Comparison of ENCODE assay signal across 19 cellular contexts in genomic region chr13:29537736-29538624, GRCh38. TPM values are rescaled to one million over a fixed set of nuclear protein-coding genes. Genes with fewer than 3 reads are reported as not detected.
DNase-seq lines count a peak whose midpoint lies in the region; ATAC-seq and TF ChIP-seq lines count a peak whose summit lies in the region.
"Had no signal": no experiment of that assay in that cellular context is flagged by ENCODE, and none has a peak within 500 bp of the region (broad histone marks: within the 10 kb centered on the region; RNA-seq: fewer than 3 reads in every experiment).

No MANE protein-coding gene starts in this region.

- ATAC-seq in natural killer cell = no peak
- ATAC-seq: esophagus mucosa, PC-3 had no signal

- H3K27ac ChIP-seq in C4-2B = peak overlapping the region; percentile 7
- no peak overlapping the region for H3K27ac ChIP-seq in neuronal stem cell (replicated peaks; ENCODE audit: low read length)
- H3K27ac ChIP-seq: right lobe of liver had no signal

- H3K36me3 ChIP-seq in neuronal stem cell (replicated peaks in 1 of 2; ENCODE audit: control insufficient read depth in 2 of 2, insufficient read depth in 2 of 2, low read length in 2 of 2) = peaks cover 2 to 48% of the 10 kb centered on the region in 2 donors

- no peaks in the 10 kb centered on the region for H3K9me3 Mint-ChIP-seq in natural killer cell
- H3K9me3 Mint-ChIP-seq: brain, mesothelial cell of epicardium had no signal

- H3K4me2 ChIP-seq in neuronal stem cell (ENCODE audit: insufficient read depth, low read length, poor library complexity, severe bottlenecking) = no peak overlapping the region
- H3K4me2 ChIP-seq: SK-N-SH had no signal

- no peak overlapping the region for H4K91ac ChIP-seq in neuronal stem cell (ENCODE audit: low read depth, low read length, poor library complexity)

- DNase-seq in GM04504 (ENCODE audit: low read depth) (peak; percentile 17), cerebellar cortex (ENCODE audit: low spot score) (peak; percentile 4), neuronal stem cell (ENCODE audit: low spot score) (no peak), natural killer cell (no peak), hippocampal formation (lab: John Stamatoyannopoulos, UW) (no peak), mucosa of gallbladder (ENCODE audit: low spot score) (no peak)
- DNase-seq: activated gamma-delta T cell, DMS53, MM.1S, NCI-H187 treated with DMSO at 0.1 percent for 48 hours, NCI-H510A treated with DMSO at 0.1 percent for 48 hours, nucleus accumbens, PC-3, right lobe of liver, SK-N-SH had no signal

- TF ChIP-seq CTCF in C4-2B (conservative IDR thresholded peaks at IDR 0.05) = no peak
- no peak for TF ChIP-seq CTCF in natural killer cell (IDR thresholded peaks at IDR 0.05)

- H3K27ac Mint-ChIP-seq in natural killer cell = peak overlapping the region in 1 of 2 donors; percentile 1
- H3K27ac Mint-ChIP-seq: mesothelial cell of epicardium had no signal

- H3K4ac ChIP-seq in neuronal stem cell (ENCODE audit: low read length) = no peak overlapping the region

- peak overlapping the region; percentile 86 for H3K18ac ChIP-seq in neuronal stem cell (ENCODE audit: low read length)

- H3K27me3 ChIP-seq in neuronal stem cell (ENCODE audit: control insufficient read depth in 3 of 3, insufficient read depth in 3 of 3, low read depth in 1 of 3, low read length in 3 of 3) = no peaks in the 10 kb centered on the region
- H3K27me3 ChIP-seq: right lobe of liver had no signal

- no peak overlapping the region for H2BK5ac ChIP-seq in neuronal stem cell (ENCODE audit: low read length)

- H3K14ac ChIP-seq in neuronal stem cell (ENCODE audit: low read length) = no peak overlapping the region

- no peak overlapping the region for H3K4me3 ChIP-seq in neuronal stem cell (ENCODE audit: low read length in 2 of 2)
- H3K4me3 ChIP-seq: right lobe of liver had no signal

- peaks cover 0 to under 1% of the 10 kb centered on the region in 2 donors for H3K9me3 ChIP-seq in neuronal stem cell (replicated peaks in 1 of 2; ENCODE audit: control insufficient read depth in 2 of 2, insufficient read depth in 1 of 2, low read depth in 1 of 2, low read length in 2 of 2)
- H3K9me3 ChIP-seq: right lobe of liver, SK-N-SH had no signal

- H3K36me3 Mint-ChIP-seq in natural killer cell = peaks cover 5% of the 10 kb centered on the region
- H3K36me3 Mint-ChIP-seq: mesothelial cell of epicardium had no signal

- H3K27me3 Mint-ChIP-seq in natural killer cell (ENCODE audit: low read depth in 2 of 2) = no peaks in the 10 kb centered on the region
- H3K27me3 Mint-ChIP-seq: brain had no signal

- no CpG with 5 or more reads among the region's 14 CpGs for WGBS in neuronal stem cell (ENCODE audit: extremely low coverage in 2 of 2, insufficient read length in 2 of 2, insufficient replicate concordance in 1 of 2), 2 donors

- no peak overlapping the region for H3K23ac ChIP-seq in neuronal stem cell (ENCODE audit: low read depth, low read length, poor library complexity)

- H2BK120ac ChIP-seq in neuronal stem cell (ENCODE audit: low read depth, low read length) = no peak overlapping the region

- no peak overlapping the region for H4K8ac ChIP-seq in neuronal stem cell (ENCODE audit: low read depth, low read length)

- peaks cover 5% of the 10 kb centered on the region for H3K79me1 ChIP-seq in neuronal stem cell (ENCODE audit: low read depth, low read length)

- peak overlapping the region; percentile 66 for H3K9ac ChIP-seq in neuronal stem cell (ENCODE audit: low read depth, low read length, poor library complexity)
- H3K9ac ChIP-seq: SK-N-SH had no signal

- peaks cover 0 to 6% of the 10 kb centered on the region in 2 donors for H3K4me1 ChIP-seq in neuronal stem cell (ENCODE audit: control insufficient read depth in 2 of 2, insufficient read depth in 1 of 2, low read depth in 1 of 2, low read length in 2 of 2)
- H3K4me1 ChIP-seq: right lobe of liver had no signal

- intact Hi-C loops in natural killer cell (cut with micrococcal nuclease) = no loop called here

- H2AFZ ChIP-seq in neuronal stem cell (ENCODE audit: low read length) = no peak overlapping the region

- H2BK15ac ChIP-seq in neuronal stem cell (ENCODE audit: low read length) = no peak overlapping the region

- H3K4me1 Mint-ChIP-seq in natural killer cell = peaks cover 12 to 18% of the 10 kb centered on the region in 2 donors

- H2BK12ac ChIP-seq in neuronal stem cell (ENCODE audit: low read length) = no peak overlapping the region

- no peak overlapping the region for H2AK5ac ChIP-seq in neuronal stem cell (ENCODE audit: low read depth, low read length)

- H3K4me3 Mint-ChIP-seq in natural killer cell = no peak overlapping the region
- H3K4me3 Mint-ChIP-seq: brain, mesothelial cell of epicardium had no signal

RNA-seq across cellular contexts. Expression of gene SLC7A1, which starts 57.5 kb away (rescaled TPM):
- polyA plus RNA-seq in neuronal stem cell (2013, experiment 1 of 2) = 13.7 TPM
- polyA plus RNA-seq in neuronal stem cell (2013, experiment 2 of 2) = 13.8 TPM
- total RNA-seq in natural killer cell (10 to 100 TPM in 2 of 3 donors, 1 to 10 TPM in 1; 8.7 to 12.6 (median 10.2) TPM), mucosa of gallbladder (27.5 TPM)

Comparison
In these comparisons a context has a peak if more than half of its experiments do, and no peak if none do; other contexts are left out.
1. DNase-seq: peak in GM04504 (single experiment) and cerebellar cortex (single experiment); none in neuronal stem cell (single experiment), natural killer cell (single experiment), hippocampal formation (0 of 2) and mucosa of gallbladder (single experiment).